In the genomic region with DNA sequence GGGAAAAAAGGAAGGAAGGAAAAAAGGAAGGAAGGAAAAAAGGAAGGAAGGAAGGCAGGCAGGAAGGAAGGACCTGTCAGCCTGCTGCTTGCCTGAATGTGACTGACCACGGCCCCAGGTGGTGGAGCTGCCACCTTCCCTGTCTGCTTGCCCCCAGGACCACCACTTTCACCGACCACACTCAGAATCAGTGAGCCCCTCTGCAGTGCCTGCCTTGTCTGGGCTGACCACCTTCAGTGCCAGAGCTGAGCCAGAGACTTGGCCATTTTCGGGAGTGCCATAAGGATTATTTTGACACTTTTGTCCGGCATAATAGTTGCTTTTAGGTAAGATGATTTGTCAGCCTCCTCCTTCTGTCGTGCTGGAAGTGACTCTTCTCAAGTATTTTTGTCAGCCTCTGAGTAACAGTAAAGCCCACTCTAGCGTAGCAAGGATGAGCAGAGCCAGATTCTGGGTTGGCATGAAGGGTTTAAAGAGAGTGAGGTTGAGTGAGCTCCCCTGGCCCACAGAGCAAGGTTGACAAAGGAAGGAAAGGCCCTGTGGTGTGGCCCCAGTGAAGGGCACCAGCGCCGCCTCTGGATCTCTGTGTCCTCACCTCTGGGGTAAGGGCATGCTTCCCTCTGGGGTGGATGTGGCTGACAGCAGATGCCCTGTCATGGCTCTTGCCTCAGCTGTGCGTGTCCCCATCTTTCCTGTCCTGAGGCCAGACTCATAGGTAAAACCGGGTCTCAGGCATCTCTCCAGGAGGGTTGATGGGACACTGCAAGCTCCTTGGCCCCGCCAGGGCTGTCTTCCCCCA, we compare ENCODE assay signal across 1 cellular context.
TF ChIP-seq lines count a peak whose summit lies in the region.

No MANE protein-coding gene starts in this region.

TF ChIP-seq in IMR-90, 13 proteins besides CTCF, POLR2A, EP300 and RAD21:
- TF ChIP-seq RFX5 (IDR thresholded peaks at IDR 0.05; ENCODE audit: low read depth, low read length) (no peak), BHLHE40 (IDR thresholded peaks at IDR 0.05; ENCODE audit: low read depth, low read length) (no peak), MAZ (IDR thresholded peaks at IDR 0.05; ENCODE audit: borderline replicate concordance, low read depth, low read length) (no peak), CEBPB (IDR thresholded peaks at IDR 0.05; ENCODE audit: low read depth, low read length) (no peak), ELK1 (IDR thresholded peaks at IDR 0.05; ENCODE audit: borderline replicate concordance, low read depth, low read length) (no peak), NFE2L2 (IDR thresholded peaks at IDR 0.05; ENCODE audit: low read depth, low read length) (no peak), FOS (IDR thresholded peaks at IDR 0.05; ENCODE audit: low read depth, low read length) (no peak), MAFK (IDR thresholded peaks at IDR 0.05; ENCODE audit: low read depth, low read length) (no peak), RCOR1 (IDR thresholded peaks at IDR 0.05; ENCODE audit: insufficient replicate concordance, low read length) (no peak), SMC3 (IDR thresholded peaks at IDR 0.05; ENCODE audit: low read depth, low read length) (no peak), MXI1 (IDR thresholded peaks at IDR 0.05; ENCODE audit: borderline replicate concordance, low read depth, low read length) (no peak), CHD1 (IDR thresholded peaks at IDR 0.05; ENCODE audit: low read depth, low read length) (no peak)
- TF ChIP-seq, protein P1, sequence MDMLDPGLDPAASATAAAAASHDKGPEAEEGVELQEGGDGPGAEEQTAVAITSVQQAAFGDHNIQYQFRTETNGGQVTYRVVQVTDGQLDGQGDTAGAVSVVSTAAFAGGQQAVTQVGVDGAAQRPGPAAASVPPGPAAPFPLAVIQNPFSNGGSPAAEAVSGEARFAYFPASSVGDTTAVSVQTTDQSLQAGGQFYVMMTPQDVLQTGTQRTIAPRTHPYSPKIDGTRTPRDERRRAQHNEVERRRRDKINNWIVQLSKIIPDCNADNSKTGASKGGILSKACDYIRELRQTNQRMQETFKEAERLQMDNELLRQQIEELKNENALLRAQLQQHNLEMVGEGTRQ (IDR thresholded peaks at IDR 0.05; ENCODE audit: low read depth, low read length), result no peak
